8 cellular contexts compared by ENCODE assay signal in the genomic region with DNA sequence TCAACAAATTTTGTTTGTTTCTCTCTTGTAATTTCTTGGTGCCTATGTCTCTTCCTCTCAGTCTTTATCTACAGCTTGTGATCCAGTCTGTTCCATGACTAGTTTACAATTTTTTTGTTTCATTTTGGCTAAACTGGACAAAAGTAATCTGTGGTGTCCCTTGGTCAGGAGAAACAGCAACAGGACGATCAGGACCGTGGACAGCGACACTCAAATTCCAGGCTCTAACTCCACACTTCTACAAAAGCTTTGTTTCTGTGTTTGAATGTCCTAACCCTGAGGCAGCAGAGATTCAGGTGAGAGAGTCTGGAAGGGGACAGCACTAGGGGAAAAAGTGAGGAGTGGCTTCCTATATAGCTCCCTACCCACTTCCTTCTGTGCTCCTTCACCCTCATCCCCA.
A peak's percentile ranks its signal among the peaks of the same experiment; 100 is the strongest.
DNase-seq lines count a peak whose midpoint lies in the region; ATAC-seq and TF ChIP-seq lines count a peak whose summit lies in the region.

No MANE protein-coding gene starts in this region.

- 4 to 8% (median 6%) methylated on average over 3 of the region's 3 CpGs for WGBS in heart left ventricle, 4 donors
- whole genome bisulfite sequencing in sigmoid colon, 2 donors = 12 to 25% methylated on average over 3 of the region's 3 CpGs

- H3K4me3 ChIP-seq in cardiac muscle cell (no peak overlapping the region), heart left ventricle (no peak overlapping the region), fibroblast of the aortic adventitia (ENCODE audit: low read depth, low read length) (no peak overlapping the region), upper lobe of right lung (no peak overlapping the region), sigmoid colon (no peak overlapping the region), coronary artery (no peak overlapping the region)

- ATAC-seq in heart left ventricle (no peak), upper lobe of right lung (peak; percentile 52), HG03095 (IDR thresholded peaks at IDR 0.05; ENCODE audit: unreplicated experiment) (no peak)

- TF ChIP-seq EP300 in sigmoid colon (IDR thresholded peaks at IDR 0.05) = no peak

- H3K4me1 ChIP-seq in cardiac muscle cell (ENCODE audit: low read depth) = no peaks in the 10 kb centered on the region
- H3K4me1 ChIP-seq in heart left ventricle = no peaks in the 10 kb centered on the region
- no peaks in the 10 kb centered on the region for H3K4me1 ChIP-seq in upper lobe of right lung
- no peaks in the 10 kb centered on the region for H3K4me1 ChIP-seq in sigmoid colon

- intact Hi-C loops in heart left ventricle (cut with DNase I) = no loop called here
- intact Hi-C loops in upper lobe of right lung (cut with DNase I) = no loop called here
- intact Hi-C loops in sigmoid colon (cut with DNase I) = no loop called here

- H3K9me3 ChIP-seq in cardiac muscle cell (ENCODE audit: low read depth) = no peaks in the 10 kb centered on the region
- peaks cover 0 to 11% (median 2%) of the 10 kb centered on the region in 12 donors for H3K9me3 ChIP-seq in heart left ventricle
- H3K9me3 ChIP-seq in upper lobe of right lung = no peaks in the 10 kb centered on the region
- peaks cover 0 to 5% (median 0%) of the 10 kb centered on the region in 4 donors for H3K9me3 ChIP-seq in sigmoid colon

- TF ChIP-seq CTCF in cardiac muscle cell (IDR thresholded peaks at IDR 0.05; ENCODE audit: low read depth, low read length) (no peak), heart left ventricle (IDR thresholded peaks at IDR 0.05) (no peak), fibroblast of the aortic adventitia (IDR thresholded peaks at IDR 0.05; ENCODE audit: insufficient read depth, low read length) (no peak), upper lobe of right lung (IDR thresholded peaks at IDR 0.05) (no peak), sigmoid colon (IDR thresholded peaks at IDR 0.05) (no peak), coronary artery (IDR thresholded peaks at IDR 0.05) (no peak)

- H3K27ac ChIP-seq in cardiac muscle cell (no peak overlapping the region), heart left ventricle (no peak overlapping the region), upper lobe of right lung (no peak overlapping the region), sigmoid colon (no peak overlapping the region), coronary artery (no peak overlapping the region)

- TF ChIP-seq POLR2A in heart left ventricle (IDR thresholded peaks at IDR 0.05) (no peak), sigmoid colon (IDR thresholded peaks at IDR 0.05) (no peak)

- no peaks in the 10 kb centered on the region for H3K36me3 ChIP-seq in cardiac muscle cell
- H3K36me3 ChIP-seq in heart left ventricle = no peaks in the 10 kb centered on the region
- H3K36me3 ChIP-seq in upper lobe of right lung = no peaks in the 10 kb centered on the region
- H3K36me3 ChIP-seq in sigmoid colon = no peaks in the 10 kb centered on the region

- DNase-seq in cardiac muscle cell (ENCODE audit: low read depth in 1 of 2, low spot score in 1 of 2) (peak; percentile 17 to 77), heart left ventricle (no peak), RKO (ENCODE audit: low spot score) (peak; percentile 35), fibroblast of the aortic adventitia (ENCODE audit: low read depth) (peak; percentile 9), upper lobe of right lung (no peak), sigmoid colon (no peak), coronary artery (ENCODE audit: low spot score) (no peak)

- H3K27me3 ChIP-seq in cardiac muscle cell (no peaks in the 10 kb centered on the region), heart left ventricle (no peaks in the 10 kb centered on the region), upper lobe of right lung (no peaks in the 10 kb centered on the region), sigmoid colon (no peaks in the 10 kb centered on the region)

Comparison
In these comparisons a context has a peak if more than half of its experiments do, and no peak if none do; other contexts are left out.
1. DNase-seq: peak in cardiac muscle cell (2 of 2), RKO (single experiment) and fibroblast of the aortic adventitia (single experiment); none in heart left ventricle (0 of 5), upper lobe of right lung (single experiment), sigmoid colon (single experiment) and coronary artery (single experiment).